8 cellular contexts compared by ENCODE assay signal in genomic region chr11:3841426-3842304, GRCh38. TPM values are rescaled to one million over a fixed set of nuclear protein-coding genes. Genes with fewer than 3 reads are reported as not detected.
DNase-seq lines count a peak whose midpoint lies in the region; ATAC-seq and TF ChIP-seq lines count a peak whose summit lies in the region.

No MANE protein-coding gene starts in this region.

- H3K9me3 ChIP-seq in HUES48 (ENCODE audit: control insufficient read depth, insufficient read depth, low read length) (no peaks in the 10 kb centered on the region), NT2/D1 (ENCODE audit: insufficient read depth, low read length) (no peaks in the 10 kb centered on the region), thyroid gland (no peaks in the 10 kb centered on the region)

- ATAC-seq in GM21515 (IDR thresholded peaks at IDR 0.05; ENCODE audit: unreplicated experiment) (peak; percentile 51), naive B cell (ENCODE audit: low read depth in 2 of 2) (peak in 1 of 2 donors; percentile 72)

- H3K4me1 ChIP-seq in HUES48 (ENCODE audit: control insufficient read depth, insufficient read depth, low read length) (peaks cover 17% of the 10 kb centered on the region), NT2/D1 (ENCODE audit: insufficient read depth, insufficient read length) (peaks cover 11% of the 10 kb centered on the region), thyroid gland (peaks cover 0 to 16% of the 10 kb centered on the region in 2 donors)

- H3K36me3 ChIP-seq in HUES48 (ENCODE audit: control insufficient read depth, insufficient read depth, low read length) (no peaks in the 10 kb centered on the region), NT2/D1 (ENCODE audit: insufficient read depth, insufficient read length, low read length) (peaks cover 24% of the 10 kb centered on the region), thyroid gland (no peaks in the 10 kb centered on the region)

- intact Hi-C loops in activated T-helper 1 cell treated with anti-CD3 and anti-CD28 coated beads, Interleukin-12 subunit alpha, Interleukin-12 subunit beta, Interleukin-2, Interleukin-4 antibody, amounts not matched to agents 30 ng/mL and 10 ng/mL and 1 ng/mL, durations not matched to agents 14 hours and 24 hours and 36 hours (cut with micrococcal nuclease): loop anchor here (1.0 to 2.0 kb wide), 7 partner anchors 8 to 253 kb away; partner anchors contain the start of genes NUP98, PGAP2 and RRM1
- intact Hi-C loops in thyroid gland (cut with DNase I): no loop called here

- H3K27me3 Mint-ChIP-seq in activated T-helper 1 cell treated with anti-CD3 and anti-CD28 coated beads, Interleukin-12 subunit alpha, Interleukin-12 subunit beta, Interleukin-2, Interleukin-4 antibody, amounts not matched to agents 30 ng/mL and 10 ng/mL and 1 ng/mL, durations not matched to agents 14 hours and 24 hours and 36 hours (ENCODE audit: insufficient read depth): no peaks in the 10 kb centered on the region
- no peaks in the 10 kb centered on the region for H3K27me3 Mint-ChIP-seq in naive B cell

- peak overlapping the region; percentile 69 for H3K27ac ChIP-seq in HUES48 (ENCODE audit: low read depth, low read length)
- H3K27ac ChIP-seq in thyroid gland: peak overlapping the region; percentile 96 to 99 (median 97)

- H3K27ac Mint-ChIP-seq in activated T-helper 1 cell treated with anti-CD3 and anti-CD28 coated beads, Interleukin-12 subunit alpha, Interleukin-12 subunit beta, Interleukin-2, Interleukin-4 antibody, amounts not matched to agents 30 ng/mL and 10 ng/mL and 1 ng/mL, durations not matched to agents 14 hours and 24 hours and 36 hours: peak overlapping the region; percentile 97
- H3K27ac Mint-ChIP-seq in naive B cell: peak overlapping the region; percentile 90 to 99 (median 98)

- peak in 1 of 2 donors; percentile 48 for TF ChIP-seq POLR2A in thyroid gland (IDR thresholded peaks at IDR 0.05)

- peak overlapping the region; percentile 81 for H3K4me3 Mint-ChIP-seq in activated T-helper 1 cell treated with anti-CD3 and anti-CD28 coated beads, Interleukin-12 subunit alpha, Interleukin-12 subunit beta, Interleukin-2, Interleukin-4 antibody, amounts not matched to agents 30 ng/mL and 10 ng/mL and 1 ng/mL, durations not matched to agents 14 hours and 24 hours and 36 hours
- H3K4me3 Mint-ChIP-seq in naive B cell: peak overlapping the region; percentile 74 to 96 (median 91)

- H3K4me3 ChIP-seq in HUES48 (ENCODE audit: low read depth, low read length) (peak overlapping the region; percentile 61), NT2/D1 (ENCODE audit: insufficient read length, low read depth) (peak overlapping the region; percentile 36), thyroid gland (replicated peaks in 1 of 3) (peak overlapping the region; percentile 69 to 99 (median 74))

- no peaks in the 10 kb centered on the region for H3K27me3 ChIP-seq in HUES48 (ENCODE audit: control insufficient read depth, insufficient read depth, low read length)
- H3K27me3 ChIP-seq in NT2/D1 (ENCODE audit: insufficient read depth, insufficient read length): no peaks in the 10 kb centered on the region
- no peaks in the 10 kb centered on the region for H3K27me3 ChIP-seq in thyroid gland

- peak; percentile 85 for DNase-seq in EH (ENCODE audit: low read depth)
- DNase-seq in NT2/D1 (ENCODE audit: low read depth, low spot score): peak; percentile 72
- peak; percentile 89 for DNase-seq in activated T-helper 1 cell treated with anti-CD3 and anti-CD28 coated beads, Interleukin-12 subunit alpha, Interleukin-12 subunit beta, Interleukin-2, Interleukin-4 antibody, amounts not matched to agents 30 ng/mL and 10 ng/mL and 1 ng/mL, durations not matched to agents 14 hours and 24 hours and 36 hours (ENCODE audit: low spot score)
- DNase-seq in fibroblast of gingiva (ENCODE audit: low read depth): peak; percentile 85
- peak; percentile 99 for DNase-seq in naive B cell
- DNase-seq in thyroid gland: peak; percentile 83

- no peaks in the 10 kb centered on the region for H3K9me3 Mint-ChIP-seq in activated T-helper 1 cell treated with anti-CD3 and anti-CD28 coated beads, Interleukin-12 subunit alpha, Interleukin-12 subunit beta, Interleukin-2, Interleukin-4 antibody, amounts not matched to agents 30 ng/mL and 10 ng/mL and 1 ng/mL, durations not matched to agents 14 hours and 24 hours and 36 hours
- H3K9me3 Mint-ChIP-seq in naive B cell: no peaks in the 10 kb centered on the region

- peaks cover 22% of the 10 kb centered on the region for H3K36me3 Mint-ChIP-seq in activated T-helper 1 cell treated with anti-CD3 and anti-CD28 coated beads, Interleukin-12 subunit alpha, Interleukin-12 subunit beta, Interleukin-2, Interleukin-4 antibody, amounts not matched to agents 30 ng/mL and 10 ng/mL and 1 ng/mL, durations not matched to agents 14 hours and 24 hours and 36 hours (ENCODE audit: low read depth)
- no peaks in the 10 kb centered on the region for H3K36me3 Mint-ChIP-seq in naive B cell

- peaks cover 59% of the 10 kb centered on the region for H3K4me1 Mint-ChIP-seq in activated T-helper 1 cell treated with anti-CD3 and anti-CD28 coated beads, Interleukin-12 subunit alpha, Interleukin-12 subunit beta, Interleukin-2, Interleukin-4 antibody, amounts not matched to agents 30 ng/mL and 10 ng/mL and 1 ng/mL, durations not matched to agents 14 hours and 24 hours and 36 hours (ENCODE audit: low read depth)
- peaks cover 34 to 47% (median 44%) of the 10 kb centered on the region in 3 donors for H3K4me1 Mint-ChIP-seq in naive B cell

- H3K9ac ChIP-seq in HUES48 (ENCODE audit: low read depth, low read length): no peak overlapping the region; the same call in 1 of the 2 replicates
- peak overlapping the region; percentile 82 for H3K9ac ChIP-seq in NT2/D1 (ENCODE audit: insufficient read length, low read depth)

- TF ChIP-seq CTCF in thyroid gland (IDR thresholded peaks at IDR 0.05): peak; percentile 45 to 89 (median 61)

- WGBS in thyroid gland, 2 donors: 28 to 33% methylated on average over 23 to 26 of the region's 41 CpGs

RNA-seq across cellular contexts. Expression of gene RHOG, which starts 0.9 kb away (rescaled TPM):
- total RNA-seq in activated T-helper 1 cell treated with anti-CD3 and anti-CD28 coated beads, Interleukin-12 subunit alpha, Interleukin-12 subunit beta, Interleukin-2, Interleukin-4 antibody, amounts not matched to agents 30 ng/mL and 10 ng/mL and 1 ng/mL, durations not matched to agents 14 hours and 24 hours and 36 hours: 170 and 179 TPM in 2 replicates
- polyA plus RNA-seq in naive B cell (ENCODE audit: low read depth in 6 of 6): 100 to 1,000 TPM in 5 of 6 donors, 10 to 100 TPM in 1; 88.9 to 144 (median 117) TPM
- 10 to 100 TPM; 17.3 to 39.0 (median 27.8) TPM for total RNA-seq in thyroid gland

RNA-seq across cellular contexts. Expression of gene STIM1, which starts 13.8 kb away (rescaled TPM):
- total RNA-seq in activated T-helper 1 cell treated with anti-CD3 and anti-CD28 coated beads, Interleukin-12 subunit alpha, Interleukin-12 subunit beta, Interleukin-2, Interleukin-4 antibody, amounts not matched to agents 30 ng/mL and 10 ng/mL and 1 ng/mL, durations not matched to agents 14 hours and 24 hours and 36 hours: 61.7 and 68.0 TPM in 2 replicates
- polyA plus RNA-seq in naive B cell (ENCODE audit: low read depth in 6 of 6): 10 to 100 TPM; 29.1 to 51.9 (median 35.0) TPM
- 10 to 100 TPM; 54.3 to 89.2 (median 71.0) TPM for total RNA-seq in thyroid gland

RNA-seq across cellular contexts. Expression of gene PGAP2, which starts 33.3 kb away (rescaled TPM):
- 29.8 and 30.1 TPM in 2 replicates for total RNA-seq in activated T-helper 1 cell treated with anti-CD3 and anti-CD28 coated beads, Interleukin-12 subunit alpha, Interleukin-12 subunit beta, Interleukin-2, Interleukin-4 antibody, amounts not matched to agents 30 ng/mL and 10 ng/mL and 1 ng/mL, durations not matched to agents 14 hours and 24 hours and 36 hours
- 10 to 100 TPM; 16.6 to 29.1 (median 19.3) TPM for polyA plus RNA-seq in naive B cell (ENCODE audit: low read depth in 6 of 6)
- total RNA-seq in thyroid gland: 10 to 100 TPM; 24.6 to 36.5 (median 30.5) TPM

RNA-seq across cellular contexts. Expression of gene NUP98, which starts 44.3 kb away (rescaled TPM):
- 122 and 123 TPM in 2 replicates for total RNA-seq in activated T-helper 1 cell treated with anti-CD3 and anti-CD28 coated beads, Interleukin-12 subunit alpha, Interleukin-12 subunit beta, Interleukin-2, Interleukin-4 antibody, amounts not matched to agents 30 ng/mL and 10 ng/mL and 1 ng/mL, durations not matched to agents 14 hours and 24 hours and 36 hours
- polyA plus RNA-seq in naive B cell (ENCODE audit: low read depth in 6 of 6): 10 to 100 TPM; 29.4 to 57.0 (median 38.7) TPM
- 100 to 1,000 TPM; 117 to 188 (median 160) TPM for total RNA-seq in thyroid gland
